Comparison of ENCODE assay signal across 8 cellular contexts in genomic region chr10:127990846-127991542, GRCh38.
DNase-seq lines count a peak whose midpoint lies in the region; ATAC-seq lines count a peak whose summit lies in the region.
"Had no signal": no experiment of that assay in that cellular context is flagged by ENCODE, and none has a peak within 500 bp of the region (broad histone marks: within the 10 kb centered on the region; RNA-seq: fewer than 3 reads in every experiment).

No MANE protein-coding gene starts in this region.

- ATAC-seq in left cardiac atrium (peak; percentile 58 to 89), GM21825 (IDR thresholded peaks at IDR 0.05; ENCODE audit: unreplicated experiment) (no peak)

- intact Hi-C loops in left cardiac atrium (cut with DNase I): no loop called here

- DNase-seq in HS-27A (ENCODE audit: low read depth): peak; percentile 49
- peak; percentile 42 for DNase-seq in activated CD8-positive, alpha-beta memory T cell treated with anti-CD3 and anti-CD28 coated beads, Interleukin-2, amount 50 U/mL, for 4 hours
- DNase-seq in left cardiac atrium: no peak
- DNase-seq in stimulated activated CD8-positive, alpha-beta memory T cell treated with anti-CD3 and anti-CD28 coated beads, Interleukin-12 subunit alpha, Interleukin-12 subunit beta, amount 100 ng/mL, for 24 hours (ENCODE audit: extremely low read depth): peak; percentile 31
- DNase-seq in foreskin melanocyte: no peak
- DNase-seq in NCI-H526 (lab: John Stamatoyannopoulos, UW): no peak
- DNase-seq: right cardiac atrium had no signal

Comparison
In these comparisons a context has a peak if more than half of its experiments do, and no peak if none do; other contexts are left out.
1. DNase-seq: peak in HS-27A (single experiment), activated CD8-positive, alpha-beta memory T cell treated with anti-CD3 and anti-CD28 coated beads, Interleukin-2, amount 50 U/mL, for 4 hours (single experiment) and stimulated activated CD8-positive, alpha-beta memory T cell treated with anti-CD3 and anti-CD28 coated beads, Interleukin-12 subunit alpha, Interleukin-12 subunit beta, amount 100 ng/mL, for 24 hours (single experiment); none in left cardiac atrium (single experiment), foreskin melanocyte (single experiment) and NCI-H526 (0 of 2).